ENCODE assay signal across 15 cellular contexts in the genomic region with DNA sequence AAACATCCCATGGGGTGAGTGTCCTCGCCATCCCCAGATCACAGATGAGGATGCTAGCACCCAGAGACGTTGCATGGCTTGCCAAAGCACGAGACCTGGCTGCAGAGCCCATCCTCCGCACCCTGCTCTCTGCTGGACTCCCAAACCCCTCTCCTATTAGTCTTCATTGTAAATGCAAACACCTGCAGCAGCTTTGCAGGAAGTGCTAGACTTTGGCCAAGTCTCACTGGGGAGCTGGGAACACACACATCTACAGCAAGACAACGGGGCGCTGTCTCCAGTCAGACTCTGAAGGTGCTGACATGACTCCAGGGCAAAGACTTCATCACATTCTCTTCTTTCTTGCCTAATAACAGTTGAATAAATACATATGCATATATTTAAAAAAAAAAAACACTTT. TPM values are rescaled to one million over a fixed set of nuclear protein-coding genes. Genes with fewer than 3 reads are reported as not detected.
A peak's percentile ranks its signal among the peaks of the same experiment; 100 is the strongest.
DNase-seq lines count a peak whose midpoint lies in the region; ATAC-seq and TF ChIP-seq lines count a peak whose summit lies in the region.
"Had no signal": no experiment of that assay in that cellular context is flagged by ENCODE, and none has a peak within 500 bp of the region (broad histone marks: within the 10 kb centered on the region; RNA-seq: fewer than 3 reads in every experiment).

No MANE protein-coding gene starts in this region.

- H3K36me3 ChIP-seq in hepatocyte (replicated peaks; ENCODE audit: insufficient read depth, low read depth) (no peaks in the 10 kb centered on the region), Caco-2 (ENCODE audit: control insufficient read depth, insufficient read depth, low read length) (no peaks in the 10 kb centered on the region)

- no peaks in the 10 kb centered on the region for H3K9me3 Mint-ChIP-seq in stimulated activated naive CD8-positive, alpha-beta T cell treated with anti-CD3 and anti-CD28 coated beads, Interleukin-15, Interleukin-2, amounts not matched to agents 100 ng/mL and 50 ng/mL, for 24 hours
- H3K9me3 Mint-ChIP-seq in T-cell = no peaks in the 10 kb centered on the region
- H3K9me3 Mint-ChIP-seq in type B pancreatic cell = no peaks in the 10 kb centered on the region
- no peaks in the 10 kb centered on the region for H3K9me3 Mint-ChIP-seq in Caco-2 (ENCODE audit: unreplicated experiment)

- BruUV-seq in Caco-2 (replicated peaks; lab: Mats Ljungman, UMichigan) = no TSS peak

- POLR2A ChIA-PET in T-cell (lab: Charles Lee) = interaction anchor here in 1 of 2 donors (0.6 kb wide), 1 partner anchor 52 kb away, joined by 3 read pairs; no protein-coding TSS in a partner anchor
- POLR2A ChIA-PET in Caco-2 (lab: Charles Lee) = no interaction called here

- no peak overlapping the region for H2AFZ ChIP-seq in hepatocyte
- H2AFZ ChIP-seq: GM23248, PC-9 had no signal

- H3K9me3 ChIP-seq in hepatocyte (ENCODE audit: low read depth) = no peaks in the 10 kb centered on the region
- no peaks in the 10 kb centered on the region for H3K9me3 ChIP-seq in Caco-2

- H3K27me3 Mint-ChIP-seq in stimulated activated naive CD8-positive, alpha-beta T cell treated with anti-CD3 and anti-CD28 coated beads, Interleukin-15, Interleukin-2, amounts not matched to agents 100 ng/mL and 50 ng/mL, for 24 hours = no peaks in the 10 kb centered on the region
- H3K27me3 Mint-ChIP-seq in T-cell (no peaks in the 10 kb centered on the region), type B pancreatic cell (no peaks in the 10 kb centered on the region), Caco-2 (ENCODE audit: insufficient read depth, unreplicated experiment) (no peaks in the 10 kb centered on the region)

- H3K27me3 ChIP-seq in hepatocyte (no peaks in the 10 kb centered on the region), Caco-2 (replicated peaks; ENCODE audit: control insufficient read depth, insufficient read depth, low read length) (no peaks in the 10 kb centered on the region)

- peak overlapping the region; percentile 35 for H3K4me2 ChIP-seq in hepatocyte

- CTCF ChIA-PET in T-cell (lab: Charles Lee) (interaction anchor here in 1 of 2 donors (0.7 to 2.9 kb wide), 4 partner anchors 13 to 255 kb away, joined by 3 to 13 read pairs (median 4); no protein-coding TSS in a partner anchor), Caco-2 (lab: Charles Lee) (no interaction called here)

- H3K9me2 ChIP-seq in hepatocyte (replicated peaks; ENCODE audit: insufficient read depth) = no peaks in the 10 kb centered on the region

- 70% methylated on average over 6 of the region's 6 CpGs for WGBS in hepatocyte (ENCODE audit: low lambda C conversion rate, missing lambda C conversion rate)

- TF ChIP-seq CTCF in hepatocyte (IDR thresholded peaks at IDR 0.05; ENCODE audit: poor library complexity) = no peak
- TF ChIP-seq CTCF in type B pancreatic cell (conservative IDR thresholded peaks at IDR 0.05) = no peak
- TF ChIP-seq CTCF in Caco-2 (IDR thresholded peaks at IDR 0.05; ENCODE audit: insufficient read depth in 1 of 2, low read depth in 1 of 2, low read length in 1 of 2, severe bottlenecking in 1 of 2, unreplicated experiment in 1 of 2) = no peak

- H3K36me3 Mint-ChIP-seq in stimulated activated naive CD8-positive, alpha-beta T cell treated with anti-CD3 and anti-CD28 coated beads, Interleukin-15, Interleukin-2, amounts not matched to agents 100 ng/mL and 50 ng/mL, for 24 hours (ENCODE audit: low read depth) = peaks cover 11% of the 10 kb centered on the region
- peaks cover 15% of the 10 kb centered on the region for H3K36me3 Mint-ChIP-seq in T-cell
- H3K36me3 Mint-ChIP-seq in type B pancreatic cell = peaks cover 6% of the 10 kb centered on the region
- no peaks in the 10 kb centered on the region for H3K36me3 Mint-ChIP-seq in Caco-2 (ENCODE audit: insufficient read depth, unreplicated experiment)

- H3K79me2 ChIP-seq in hepatocyte = peaks cover 76% of the 10 kb centered on the region

- DNase-seq in stimulated activated naive CD8-positive, alpha-beta T cell treated with anti-CD3 and anti-CD28 coated beads, Interleukin-15, Interleukin-2, amounts not matched to agents 100 U/mL and 50 U/mL, for 24 hours = no peak
- peak in 1 of 34 experiments; percentile 5 for DNase-seq in T-cell
- peak; percentile 49 for DNase-seq in hepatocyte (ENCODE audit: low spot score)
- DNase-seq in type B pancreatic cell (ENCODE audit: extremely low spot score, unreplicated experiment) = no peak
- no peak for DNase-seq in kidney tubule cell (ENCODE audit: low spot score)
- no peak for DNase-seq in Caco-2
- DNase-seq: GM23248; NCI-H446 treated with DMSO at 0.1 percent for 48 hours; PC-9; retina; stimulated activated CD4-positive, alpha-beta T cell treated with anti-CD3 and anti-CD28 coated beads, Interleukin-4, amount 100 ng/mL, for 24 hours; stimulated activated naive CD4-positive, alpha-beta T cell had no signal

- peaks cover 15% of the 10 kb centered on the region for H4K20me1 ChIP-seq in hepatocyte (ENCODE audit: insufficient read depth, poor library complexity, severe bottlenecking)

- ATAC-seq in stimulated activated naive CD8-positive, alpha-beta T cell treated with anti-CD3 and anti-CD28 coated beads, Interleukin-15, Interleukin-2, amounts not matched to agents 100 U/mL and 50 U/mL, for 24 hours = no peak
- ATAC-seq in T-cell (replicated peaks in 1 of 4) (no peak), GM18498 (IDR thresholded peaks at IDR 0.05; ENCODE audit: unreplicated experiment) (no peak)
- ATAC-seq: esophagus mucosa had no signal

- H3K4me3 ChIP-seq in hepatocyte (no peak overlapping the region), Caco-2 (ENCODE audit: low read depth, low read length) (no peak overlapping the region)
- H3K4me3 ChIP-seq: GM23248, PC-9 had no signal

- H3K4me1 ChIP-seq in hepatocyte (ENCODE audit: insufficient read depth) = peaks cover 24% of the 10 kb centered on the region
- H3K4me1 ChIP-seq in Caco-2 = peaks cover 26% of the 10 kb centered on the region

- intact Hi-C loops in Caco-2 (cut with micrococcal nuclease; ENCODE audit: unreplicated experiment) = no loop called here

- peak overlapping the region; percentile 33 for H3K27ac ChIP-seq in hepatocyte
- H3K27ac ChIP-seq: GM23248 had no signal

- no peak overlapping the region for H3K4me3 Mint-ChIP-seq in stimulated activated naive CD8-positive, alpha-beta T cell treated with anti-CD3 and anti-CD28 coated beads, Interleukin-15, Interleukin-2, amounts not matched to agents 100 ng/mL and 50 ng/mL, for 24 hours
- H3K4me3 Mint-ChIP-seq in T-cell = peak overlapping the region in 2 of 3 donors; percentile 21 to 86
- H3K4me3 Mint-ChIP-seq in type B pancreatic cell = peak overlapping the region; percentile 5
- H3K4me3 Mint-ChIP-seq in Caco-2 (ENCODE audit: unreplicated experiment) = no peak overlapping the region

- peak overlapping the region; percentile 97 for H3K27ac Mint-ChIP-seq in stimulated activated naive CD8-positive, alpha-beta T cell treated with anti-CD3 and anti-CD28 coated beads, Interleukin-15, Interleukin-2, amounts not matched to agents 100 ng/mL and 50 ng/mL, for 24 hours
- peak overlapping the region; percentile 90 to 97 for H3K27ac Mint-ChIP-seq in T-cell
- peak overlapping the region; percentile 2 for H3K27ac Mint-ChIP-seq in type B pancreatic cell
- no peak overlapping the region for H3K27ac Mint-ChIP-seq in Caco-2 (ENCODE audit: unreplicated experiment)

- peaks cover 94% of the 10 kb centered on the region for H3K4me1 Mint-ChIP-seq in stimulated activated naive CD8-positive, alpha-beta T cell treated with anti-CD3 and anti-CD28 coated beads, Interleukin-15, Interleukin-2, amounts not matched to agents 100 ng/mL and 50 ng/mL, for 24 hours (ENCODE audit: low read depth)
- H3K4me1 Mint-ChIP-seq in T-cell = peaks cover 88 to 96% (median 93%) of the 10 kb centered on the region in 3 donors
- H3K4me1 Mint-ChIP-seq in type B pancreatic cell (ENCODE audit: unreplicated experiment) = peaks cover 63% of the 10 kb centered on the region
- H3K4me1 Mint-ChIP-seq in Caco-2 (ENCODE audit: low read depth, unreplicated experiment) = peaks cover 36% of the 10 kb centered on the region

RNA-seq across cellular contexts. Expression of a gene that starts 43.8 kb away (rescaled TPM):
- total RNA-seq in T-cell (100 to 1,000 TPM; 357 to 509 (median 372) TPM), hepatocyte (37.5 and 44.4 TPM in 2 replicates), type B pancreatic cell (ENCODE audit: low replicate concordance) (18.8 and 30.3 TPM in 2 replicates), Caco-2 (2022) (26.5 and 29.6 TPM in 2 replicates)
- 38.5 and 47.6 TPM in 2 replicates for polyA plus RNA-seq in hepatocyte

Comparison
In these comparisons a context has a peak if more than half of its experiments do, and no peak if none do; other contexts are left out.
1. H3K4me3 Mint-ChIP-seq: peak in T-cell (2 of 3) and type B pancreatic cell (single experiment); none in stimulated activated naive CD8-positive, alpha-beta T cell treated with anti-CD3 and anti-CD28 coated beads, Interleukin-15, Interleukin-2, amounts not matched to agents 100 ng/mL and 50 ng/mL, for 24 hours (single experiment) and Caco-2 (single experiment).